Comparison of ENCODE assay signal across 8 cellular contexts in genomic region chr2:86562891-86563649, GRCh38. TPM values are rescaled to one million over a fixed set of nuclear protein-coding genes. Genes with fewer than 3 reads are reported as not detected.
DNase-seq lines count a peak whose midpoint lies in the region; ATAC-seq and TF ChIP-seq lines count a peak whose summit lies in the region.

Gene CHMP3 (minus strand): TSS chr2:86563443. CDS start chr2:86563348, 95 bp downstream.

- H3K27ac Mint-ChIP-seq in activated naive CD4-positive, alpha-beta T cell treated with anti-CD3 and anti-CD28 coated beads, Interleukin-2, amount 50 U/mL, for 72 hours: peak within 1 kb of the TSS; percentile 97 to 99

- peak within 1 kb of the TSS; percentile 93 for H3K4me3 ChIP-seq in GM08714 (ENCODE audit: low read length)
- peak within 1 kb of the TSS; percentile 85 to 91 for H3K4me3 ChIP-seq in testis

- H3K36me3 Mint-ChIP-seq in activated naive CD4-positive, alpha-beta T cell treated with anti-CD3 and anti-CD28 coated beads, Interleukin-2, amount 50 U/mL, for 72 hours: peaks cover 24 to 26% of the 10 kb centered on the region in 2 donors

- H3K9me3 Mint-ChIP-seq in activated naive CD4-positive, alpha-beta T cell treated with anti-CD3 and anti-CD28 coated beads, Interleukin-2, amount 50 U/mL, for 72 hours: peaks cover 4 to 6% of the 10 kb centered on the region in 2 donors

- 0% methylated on average over 36 to 58 of the region's 60 CpGs for WGBS in testis, 2 donors

- TF ChIP-seq POLR2A in testis (IDR thresholded peaks at IDR 0.05): peak; percentile 34

- H3K27me3 ChIP-seq in testis: no peaks in the 10 kb centered on the region

- H3K27ac ChIP-seq in testis: peak within 1 kb of the TSS; percentile 99

- intact Hi-C loops in testis (cut with DNase I; ENCODE audit: low total_unique reads): no loop called here

- TF ChIP-seq CTCF in omental fat pad (IDR thresholded peaks at IDR 0.05) (no peak), testis (IDR thresholded peaks at IDR 0.05) (no peak)

- H3K4me1 ChIP-seq in testis: peaks cover 12% of the 10 kb centered on the region

- no peaks in the 10 kb centered on the region for H3K9me3 ChIP-seq in testis

- ATAC-seq in HG02610 (IDR thresholded peaks at IDR 0.05; ENCODE audit: unreplicated experiment): peak; percentile 92
- peak; percentile 92 to 93 for ATAC-seq in activated naive CD4-positive, alpha-beta T cell treated with anti-CD3 and anti-CD28 coated beads, Interleukin-2, amount 50 U/mL, for 72 hours
- peak; percentile 96 for ATAC-seq in omental fat pad (ENCODE audit: low FRiP score)

- DNase-seq in NCI-H1092 treated with DMSO at 0.1 percent for 48 hours (lab: John Stamatoyannopoulos, UW) (peak; percentile 92), SKM-1 (lab: John Stamatoyannopoulos, UW; ENCODE audit: unreplicated experiment) (peak; percentile 98), glomerular endothelial cell (ENCODE audit: extremely low read depth, low read depth, low spot score) (peak; percentile 90), omental fat pad (ENCODE audit: low spot score) (peak; percentile 90), testis (peak; percentile 96)
- peak; percentile 94 to 98 for DNase-seq in activated naive CD4-positive, alpha-beta T cell treated with anti-CD3 and anti-CD28 coated beads, Interleukin-2, amount 50 U/mL, for 72 hours (ENCODE audit: low spot score in 2 of 2)

- no peaks in the 10 kb centered on the region for H3K36me3 ChIP-seq in testis (ENCODE audit: low read depth, missing control alignments)

RNA-seq across cellular contexts. Expression of gene CHMP3, which starts in this region (rescaled TPM):
- 10 to 100 TPM; 16.3 to 29.8 TPM for total RNA-seq in activated naive CD4-positive, alpha-beta T cell treated with anti-CD3 and anti-CD28 coated beads, Interleukin-2, amount 50 U/mL, for 72 hours
- 59.2 and 74.2 TPM in 2 replicates for total RNA-seq in glomerular endothelial cell
- total RNA-seq in omental fat pad: 100 to 1,000 TPM in 2 of 4 donors, 10 to 100 TPM in 2; 80.2 to 146 (median 111) TPM
- 10 to 100 TPM; 64.6 to 89.4 TPM for total RNA-seq in testis
- polyA plus RNA-seq in testis (ENCODE audit: insufficient read depth, low read depth, low replicate concordance): 163 TPM

Comparison
In these comparisons a context has a peak if more than half of its experiments do, and no peak if none do; other contexts are left out.
1. Peak in every context shown above with its lines: DNase-seq, ATAC-seq, H3K4me3 ChIP-seq and H3K27ac ChIP-seq.